32 cellular contexts compared by ENCODE assay signal in genomic region chr17:33494156-33494555, GRCh38.
DNase-seq lines count a peak whose midpoint lies in the region; ATAC-seq, FAIRE-seq and TF ChIP-seq lines count a peak whose summit lies in the region.
"Had no signal": no experiment of that assay in that cellular context is flagged by ENCODE, and none has a peak within 500 bp of the region (broad histone marks: within the 10 kb centered on the region; RNA-seq: fewer than 3 reads in every experiment).

No MANE protein-coding gene starts in this region.

- H3K79me1 ChIP-seq in mesenchymal stem cell (replicated peaks; ENCODE audit: low read length, poor library complexity, severe bottlenecking): no peaks in the 10 kb centered on the region

- no peak overlapping the region for H3K4me2 ChIP-seq in mesenchymal stem cell (ENCODE audit: low read length, poor library complexity, severe bottlenecking)
- H3K4me2 ChIP-seq: GM23338 had no signal

- no peaks in the 10 kb centered on the region for H3K9me3 Mint-ChIP-seq in CD4-positive, alpha-beta T cell
- H3K9me3 Mint-ChIP-seq: activated CD4-positive, alpha-beta T cell treated with anti-CD3 and anti-CD28 coated beads, Interleukin-2, amount 10 ng/mL, durations not matched to agents 7 days and 5 days; activated T-helper 1 cell treated with anti-CD3 and anti-CD28 coated beads, Interleukin-12 subunit alpha, Interleukin-12 subunit beta, Interleukin-2, Interleukin-4 antibody, amounts not matched to agents 30 ng/mL and 10 ng/mL and 1 ng/mL, durations not matched to agents 14 hours and 24 hours and 36 hours; GM23338; natural killer cell; stimulated activated naive B cell treated with anti-CD40 and anti-IgM and Interleukin-4, amounts not matched to agents 10 μg/mL and 1 μg/mL and 100 μg/mL, for 72 hours had no signal

- DNase-seq in AG10803 (ENCODE audit: low read depth) (peak; percentile 8), M059J (ENCODE audit: low read depth) (peak; percentile 9), choroid plexus epithelial cell (ENCODE audit: low read depth) (peak; percentile 48), mesenchymal stem cell (peak; percentile 98), GM12891 (ENCODE audit: insufficient read length, low spot score) (no peak), NCI-H82 (lab: John Stamatoyannopoulos, UW) (no peak)
- DNase-seq in stimulated activated CD4-positive, alpha-beta T cell treated with anti-CD3 and anti-CD28 coated beads, Interleukin-2, amount 100 ng/mL, for 24 hours: no peak
- no peak for DNase-seq in CD4-positive, alpha-beta T cell
- DNase-seq: activated CD4-positive, alpha-beta T cell treated with anti-CD3 and anti-CD28 coated beads, Interleukin-2, amount 10 ng/mL, durations not matched to agents 7 days and 5 days; activated naive CD4-positive, alpha-beta T cell treated with anti-CD3 and anti-CD28 coated beads, Interleukin-2, amount 50 U/mL, for 16 hours; aorta; C1 segment of cervical spinal cord; Calu3; central memory CD4-positive, alpha-beta T cell; dermis blood vessel endothelial cell; heart right ventricle; Kasumi-1; left lung; midbrain; natural killer cell; NCI-H1048; NCI-H187; NCI-H345; NCI-H774; pancreas; stimulated activated CD4-positive, alpha-beta T cell treated with anti-CD3 and anti-CD28 coated beads, Interleukin-4, amount 100 ng/mL, for 24 hours; stimulated activated naive B cell treated with anti-CD40 and anti-IgM and Interleukin-4, amounts not matched to agents 10 μg/mL and 1 μg/mL and 100 μg/mL, for 72 hours; uterus had no signal

- no peak overlapping the region for H2AFZ ChIP-seq in mesenchymal stem cell (ENCODE audit: low read depth, low read length)
- H2AFZ ChIP-seq: GM23338 had no signal

- no peak overlapping the region for H2BK5ac ChIP-seq in mesenchymal stem cell (ENCODE audit: low read depth, low read length, poor library complexity, severe bottlenecking)

- no peaks in the 10 kb centered on the region for H3K4me1 Mint-ChIP-seq in CD4-positive, alpha-beta T cell (ENCODE audit: low read depth)
- H3K4me1 Mint-ChIP-seq: activated CD4-positive, alpha-beta T cell treated with anti-CD3 and anti-CD28 coated beads, Interleukin-2, amount 10 ng/mL, durations not matched to agents 7 days and 5 days; GM23338; natural killer cell; stimulated activated naive B cell treated with anti-CD40 and anti-IgM and Interleukin-4, amounts not matched to agents 10 μg/mL and 1 μg/mL and 100 μg/mL, for 72 hours had no signal

- peak overlapping the region; percentile 67 to 73 for H3K18ac ChIP-seq in mesenchymal stem cell (ENCODE audit: low read depth in 1 of 2, low read length in 2 of 2)

- no peak overlapping the region for H3K9ac ChIP-seq in mesenchymal stem cell (ENCODE audit: low read length)

- TF ChIP-seq CTCF in AG10803 (conservative IDR thresholded peaks at IDR 0.05; ENCODE audit: low read length): no peak
- no peak for TF ChIP-seq CTCF in choroid plexus epithelial cell (conservative IDR thresholded peaks at IDR 0.05; ENCODE audit: low read depth, low read length)
- TF ChIP-seq CTCF in CD4-positive, alpha-beta T cell (IDR thresholded peaks at IDR 0.05): no peak

- no peak overlapping the region for H3K14ac ChIP-seq in mesenchymal stem cell (ENCODE audit: low read length in 2 of 2)

- H3K27ac ChIP-seq in mesenchymal stem cell (ENCODE audit: low read length, poor library complexity, severe bottlenecking): no peak overlapping the region
- H3K27ac ChIP-seq in CD4-positive, alpha-beta T cell (ENCODE audit: low read depth, low read length): no peak overlapping the region
- H3K27ac ChIP-seq: left lung, pancreas, right atrium auricular region, testis, uterus had no signal

- H3K23ac ChIP-seq in mesenchymal stem cell (ENCODE audit: low read length in 2 of 2): peak overlapping the region in 1 of 2 experiments; percentile 70

- no peaks in the 10 kb centered on the region for H3K4me1 ChIP-seq in mesenchymal stem cell (ENCODE audit: control insufficient read depth, insufficient read depth, low read depth, low read length)
- H3K4me1 ChIP-seq: heart right ventricle, left lung, pancreas, right atrium auricular region, testis, uterus had no signal

- intact Hi-C loops in CD4-positive, alpha-beta T cell (cut with DNase I, micrococcal nuclease): no loop called here

- peaks cover 0 to 37% of the 10 kb centered on the region in 2 experiments for H3K27me3 ChIP-seq in mesenchymal stem cell (ENCODE audit: control insufficient read depth in 1 of 2, insufficient read depth in 1 of 2, low read length in 2 of 2)
- no peaks in the 10 kb centered on the region for H3K27me3 ChIP-seq in CD4-positive, alpha-beta T cell (ENCODE audit: control insufficient read depth, insufficient read depth, low read length)
- H3K27me3 ChIP-seq: left lung, right atrium auricular region, testis, uterus had no signal

- no peak overlapping the region for H3K27ac Mint-ChIP-seq in CD4-positive, alpha-beta T cell
- H3K27ac Mint-ChIP-seq: activated CD4-positive, alpha-beta T cell treated with anti-CD3 and anti-CD28 coated beads, Interleukin-2, amount 10 ng/mL, durations not matched to agents 7 days and 5 days; activated T-helper 1 cell treated with anti-CD3 and anti-CD28 coated beads, Interleukin-12 subunit alpha, Interleukin-12 subunit beta, Interleukin-2, Interleukin-4 antibody, amounts not matched to agents 30 ng/mL and 10 ng/mL and 1 ng/mL, durations not matched to agents 14 hours and 24 hours and 36 hours; GM23338; natural killer cell; stimulated activated naive B cell treated with anti-CD40 and anti-IgM and Interleukin-4, amounts not matched to agents 10 μg/mL and 1 μg/mL and 100 μg/mL, for 72 hours had no signal

- H3K4ac ChIP-seq in mesenchymal stem cell (ENCODE audit: low read depth in 1 of 2, low read length in 2 of 2): peak overlapping the region; percentile 15 to 35

- TF ChIP-seq POLR2A in GM12891 (IDR thresholded peaks at IDR 0.05; ENCODE audit: low read depth, low read length): no peak

- no peaks in the 10 kb centered on the region for H3K27me3 Mint-ChIP-seq in CD4-positive, alpha-beta T cell
- H3K27me3 Mint-ChIP-seq: activated CD4-positive, alpha-beta T cell treated with anti-CD3 and anti-CD28 coated beads, Interleukin-2, amount 10 ng/mL, durations not matched to agents 7 days and 5 days; stimulated activated naive B cell treated with anti-CD40 and anti-IgM and Interleukin-4, amounts not matched to agents 10 μg/mL and 1 μg/mL and 100 μg/mL, for 72 hours had no signal

- H2BK12ac ChIP-seq in mesenchymal stem cell (ENCODE audit: low read length in 2 of 2): peak overlapping the region; percentile 29 to 79

- H4K91ac ChIP-seq in mesenchymal stem cell (ENCODE audit: low read length): peak overlapping the region; percentile 55

- H3K4me3 ChIP-seq in AG10803 (ENCODE audit: low read length) (no peak overlapping the region), choroid plexus epithelial cell (ENCODE audit: low read depth, low read length) (no peak overlapping the region), mesenchymal stem cell (ENCODE audit: insufficient read depth in 1 of 2, low read depth in 1 of 2, low read length in 2 of 2) (no peak overlapping the region)
- H3K4me3 ChIP-seq: GM23338, heart right ventricle, left lung, pancreas, right atrium auricular region, testis, uterus had no signal

- WGBS in mesenchymal stem cell: 30% methylated on average over 4 of the region's 4 CpGs

- H2AK5ac ChIP-seq in mesenchymal stem cell (ENCODE audit: low read length, severe bottlenecking): no peak overlapping the region

- H2BK120ac ChIP-seq in mesenchymal stem cell (ENCODE audit: low read depth, low read length): peak overlapping the region; percentile 39

- CTCF ChIA-PET in CD4-positive, alpha-beta T cell (lab: Charles Lee): no interaction called here

- no peak overlapping the region for H2BK15ac ChIP-seq in mesenchymal stem cell (ENCODE audit: low read depth, poor library complexity, severe bottlenecking)

- no peak overlapping the region for H3K4me3 Mint-ChIP-seq in CD4-positive, alpha-beta T cell
- H3K4me3 Mint-ChIP-seq: activated CD4-positive, alpha-beta T cell treated with anti-CD3 and anti-CD28 coated beads, Interleukin-2, amount 10 ng/mL, durations not matched to agents 7 days and 5 days; activated T-helper 1 cell treated with anti-CD3 and anti-CD28 coated beads, Interleukin-12 subunit alpha, Interleukin-12 subunit beta, Interleukin-2, Interleukin-4 antibody, amounts not matched to agents 30 ng/mL and 10 ng/mL and 1 ng/mL, durations not matched to agents 14 hours and 24 hours and 36 hours; GM23338; natural killer cell; stimulated activated naive B cell treated with anti-CD40 and anti-IgM and Interleukin-4, amounts not matched to agents 10 μg/mL and 1 μg/mL and 100 μg/mL, for 72 hours had no signal

- no peak for ATAC-seq in CD4-positive, alpha-beta T cell (ENCODE audit: poor library complexity)
- ATAC-seq: GM23338; left lung; natural killer cell; pancreas; stimulated activated naive B cell treated with anti-CD40 and anti-IgM and Interleukin-4, amounts not matched to agents 10 μg/mL and 1 μg/mL and 100 μg/mL, for 72 hours had no signal

- H3K9me3 ChIP-seq in mesenchymal stem cell (ENCODE audit: control insufficient read depth, low read length): no peaks in the 10 kb centered on the region
- H3K9me3 ChIP-seq in CD4-positive, alpha-beta T cell (ENCODE audit: control insufficient read depth, low read length): no peaks in the 10 kb centered on the region
- H3K9me3 ChIP-seq: heart right ventricle, left lung, pancreas, right atrium auricular region, testis, uterus had no signal

- H3K36me3 ChIP-seq in mesenchymal stem cell (ENCODE audit: control insufficient read depth in 1 of 2, insufficient read depth in 2 of 2, low read depth in 1 of 2, low read length in 2 of 2): no peaks in the 10 kb centered on the region
- H3K36me3 ChIP-seq: heart right ventricle, left lung, pancreas, right atrium auricular region, uterus had no signal

- peak overlapping the region; percentile 66 for H4K8ac ChIP-seq in mesenchymal stem cell (ENCODE audit: low read length)

- FAIRE-seq in GM12891 (lab: Jason Lieb, UNC): no peak
- FAIRE-seq: pancreas had no signal

- POLR2A ChIA-PET in CD4-positive, alpha-beta T cell (lab: Charles Lee): no interaction called here

- no peaks in the 10 kb centered on the region for H3K36me3 Mint-ChIP-seq in CD4-positive, alpha-beta T cell (ENCODE audit: low read depth)
- H3K36me3 Mint-ChIP-seq: natural killer cell; stimulated activated naive B cell treated with anti-CD40 and anti-IgM and Interleukin-4, amounts not matched to agents 10 μg/mL and 1 μg/mL and 100 μg/mL, for 72 hours had no signal

TF ChIP-seq in GM12891, 5 proteins besides CTCF, POLR2A, EP300 and RAD21:
- TF ChIP-seq POU2F2 (IDR thresholded peaks at IDR 0.05; ENCODE audit: low read depth, low read length) (no peak), PAX5 (IDR thresholded peaks at IDR 0.05; ENCODE audit: insufficient read depth, low read length, severe bottlenecking) (no peak), TAF1 (IDR thresholded peaks at IDR 0.05; ENCODE audit: low read depth, low read length) (no peak), SPI1 (IDR thresholded peaks at IDR 0.05; ENCODE audit: low read depth, low read length) (no peak), POLR2AphosphoS5 (IDR thresholded peaks at IDR 0.05; ENCODE audit: low read depth, low read length) (no peak)

Comparison
In these comparisons a context has a peak if more than half of its experiments do, and no peak if none do; other contexts are left out.
1. DNase-seq: peak in AG10803 (single experiment), M059J (single experiment), choroid plexus epithelial cell (single experiment) and mesenchymal stem cell (single experiment); none in GM12891 (single experiment), stimulated activated CD4-positive, alpha-beta T cell treated with anti-CD3 and anti-CD28 coated beads, Interleukin-2, amount 100 ng/mL, for 24 hours (0 of 2), NCI-H82 (single experiment) and CD4-positive, alpha-beta T cell (0 of 10).